16 cellular contexts compared by ENCODE assay signal in the genomic region with DNA sequence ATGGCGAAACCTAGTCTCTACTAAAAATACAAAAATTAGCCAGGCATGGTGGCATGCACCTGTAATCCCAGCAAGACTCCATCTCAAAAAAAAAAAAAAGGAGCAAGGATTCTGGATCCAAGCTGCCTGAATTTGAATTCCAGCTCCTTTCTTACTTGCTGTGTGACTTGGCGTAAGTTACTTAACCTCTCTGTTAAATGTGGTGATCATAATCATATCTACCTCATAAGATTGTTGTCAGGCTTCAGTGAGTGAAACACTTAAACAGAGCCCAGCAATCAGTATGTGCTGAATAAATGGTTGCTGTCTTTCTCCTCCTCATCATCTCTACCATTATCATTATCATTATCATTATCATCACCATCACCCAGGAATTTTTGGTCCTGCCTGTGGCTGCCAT. TPM values are rescaled to one million over a fixed set of nuclear protein-coding genes. Genes with fewer than 3 reads are reported as not detected.
A peak's percentile ranks its signal among the peaks of the same experiment; 100 is the strongest.
DNase-seq lines count a peak whose midpoint lies in the region; ATAC-seq, FAIRE-seq and TF ChIP-seq lines count a peak whose summit lies in the region.
"Had no signal": no experiment of that assay in that cellular context is flagged by ENCODE, and none has a peak within 500 bp of the region (broad histone marks: within the 10 kb centered on the region; RNA-seq: fewer than 3 reads in every experiment).

No MANE protein-coding gene starts in this region.

- no peaks in the 10 kb centered on the region for H3K79me2 ChIP-seq in K562 (ENCODE audit: control insufficient read depth, insufficient read depth, low read length)

- BruUV-seq in K562 (replicated peaks; lab: Mats Ljungman, UMichigan) = no TSS peak

- POLR2A ChIA-PET in HEK293 (lab: Yijun Ruan, JAX) (interaction anchor here (0.6 kb wide), 1 partner anchor 150 kb away, joined by 4 read pairs; no protein-coding TSS in a partner anchor), K562 (lab: Yijun Ruan, JAX) (no interaction called here)

- no peak for DNase-seq in heart right ventricle
- no peak for DNase-seq in Right ventricle myocardium inferior (ENCODE audit: missing footprints)
- no peak for DNase-seq in K562 (ENCODE audit: extremely low read depth in 1 of 4, low spot score in 3 of 4)
- no peak for DNase-seq in occipital lobe (lab: John Stamatoyannopoulos, UW)
- DNase-seq in LoVo (ENCODE audit: low spot score) = no peak
- DNase-seq: ACHN; Calu3; CD4-positive, alpha-beta T cell; DMS 273 treated with DMSO at 0.1 percent for 48 hours; H7 had no signal

- FAIRE-seq in K562 (lab: Jason Lieb, UNC) = no peak
- FAIRE-seq: GM18507 had no signal

- H3K9ac ChIP-seq in K562 (ENCODE audit: insufficient read depth in 1 of 2, low read depth in 2 of 2, low read length in 2 of 2) (no peak overlapping the region), skeletal muscle tissue (ENCODE audit: low read depth in 1 of 3, low read length in 3 of 3) (peak overlapping the region; percentile 82 to 96 (median 95))

- ATAC-seq in heart right ventricle (no peak), Right ventricle myocardium inferior (no peak), K562 (no peak)
- ATAC-seq: GM23338 had no signal

- H3K27me3 ChIP-seq in heart right ventricle (no peaks in the 10 kb centered on the region), K562 (ENCODE audit: control insufficient read depth in 2 of 2, insufficient read depth in 2 of 2, low read length in 2 of 2) (peaks cover 0 to under 1% of the 10 kb centered on the region in 2 experiments; a peak in 1 of 5 replicates), skeletal muscle tissue (ENCODE audit: control insufficient read depth in 3 of 3, insufficient read depth in 3 of 3, low read length in 3 of 3) (no peaks in the 10 kb centered on the region)
- H3K27me3 ChIP-seq: BLaER1 treated with 17β-estradiol and CSF1 and Interleukin-3, amounts not matched to agents 10 nM and 100 nM had no signal

- peaks cover 3 to 39% (median 21%) of the 10 kb centered on the region in 9 donors for H3K4me1 ChIP-seq in heart right ventricle
- no peaks in the 10 kb centered on the region for H3K4me1 ChIP-seq in HEK293 (ENCODE audit: control insufficient read depth, insufficient read depth, low read length)
- H3K4me1 ChIP-seq in K562 (replicated peaks in 1 of 2; ENCODE audit: control insufficient read depth in 2 of 2, insufficient read depth in 2 of 2, low read length in 2 of 2) = peaks cover 0 to 7% of the 10 kb centered on the region in 2 experiments; a peak in 3 of 5 replicates
- peaks cover 46 to 68% (median 46%) of the 10 kb centered on the region in 3 donors for H3K4me1 ChIP-seq in skeletal muscle tissue (ENCODE audit: control insufficient read depth in 3 of 3, insufficient read depth in 3 of 3, low read length in 3 of 3)

- intact Hi-C loops in heart right ventricle (cut with DNase I) (no loop called here), Right ventricle myocardium inferior (cut with DNase I) (no loop called here), K562 (cut with micrococcal nuclease) (no loop called here)

- H3K4me2 ChIP-seq in K562 (ENCODE audit: insufficient read depth, low read length) = no peak overlapping the region
- H3K4me2 ChIP-seq: GM23338 had no signal

- no peaks in the 10 kb centered on the region for H3K9me3 ChIP-seq in heart right ventricle
- no peaks in the 10 kb centered on the region for H3K9me3 ChIP-seq in HEK293 (ENCODE audit: control insufficient read depth, insufficient read depth, low read depth, low read length)
- no peaks in the 10 kb centered on the region for H3K9me3 ChIP-seq in K562 (replicated peaks; ENCODE audit: control insufficient read depth, insufficient read depth, low read depth, low read length)
- no peaks in the 10 kb centered on the region for H3K9me3 ChIP-seq in skeletal muscle tissue (ENCODE audit: control insufficient read depth in 3 of 3, low read length in 3 of 3)
- H3K9me3 ChIP-seq: BLaER1 treated with 17β-estradiol and CSF1 and Interleukin-3, amounts not matched to agents 10 nM and 100 nM had no signal

- TF ChIP-seq CTCF in heart right ventricle (IDR thresholded peaks at IDR 0.05) (no peak), HEK293 (tag by site-specific recombination; IDR thresholded peaks at IDR 0.05) (no peak), K562 (IDR thresholded peaks at IDR 0.05 in 2 of 3, conservative IDR thresholded peaks at IDR 0.05 in 1 of 3; ENCODE audit: insufficient read depth in 2 of 3, low read depth in 1 of 3, low read length in 3 of 3) (no peak)

- no peak for TF ChIP-seq POLR2A in K562 (conservative IDR thresholded peaks at IDR 0.05)

- TF ChIP-seq RAD21 in K562 (CRISPR knock-in tag; conservative IDR thresholded peaks at IDR 0.05 in 1 of 2, IDR thresholded peaks at IDR 0.05 in 1 of 2) = no peak

- H2AFZ ChIP-seq in K562 (ENCODE audit: low read depth, low read length) = no peak overlapping the region

- H3K27ac ChIP-seq in heart right ventricle = peak overlapping the region; percentile 84 to 94 (median 91)
- no peak overlapping the region for H3K27ac ChIP-seq in HEK293 (ENCODE audit: extremely low read depth, low read depth, low read length)
- H3K27ac ChIP-seq in K562 (ENCODE audit: extremely low read depth, low read depth, low read length) = no peak overlapping the region
- H3K27ac ChIP-seq in skeletal muscle tissue (ENCODE audit: low read depth, low read length) = peak overlapping the region; percentile 95

- 65 to 81% methylated on average over 2 of the region's 2 CpGs for WGBS in heart right ventricle, 2 donors
- 93% methylated on average over 2 of the region's 2 CpGs for WGBS in K562 (ENCODE audit: insufficient coverage, low coverage, missing lambda C conversion rate)

- CTCF ChIA-PET in HEK293 (lab: Yijun Ruan, JAX) = no interaction called here
- CTCF ChIA-PET in K562 (lab: Yijun Ruan, JAX; ENCODE audit: low intra/inter-chr PET ratio) = no interaction called here

- in situ Hi-C loops in K562 (cut with MboI) = loop anchor here (10.0 kb wide), 1 partner anchor 510 kb away; no protein-coding TSS in a partner anchor

- H3K4me3 ChIP-seq in heart right ventricle (peak overlapping the region; percentile 22 to 64 (median 54)), HEK293 (ENCODE audit: low read depth, low read length) (no peak overlapping the region), K562 (no peak overlapping the region), skeletal muscle tissue (ENCODE audit: low read length in 3 of 3) (peak overlapping the region; percentile 72 to 95 (median 77))
- H3K4me3 ChIP-seq: BLaER1 treated with 17β-estradiol and CSF1 and Interleukin-3, amounts not matched to agents 10 nM and 100 nM; GM23338 had no signal

- H3K36me3 ChIP-seq in heart right ventricle = peaks cover 0 to 25% (median 0%) of the 10 kb centered on the region in 9 donors
- H3K36me3 ChIP-seq in HEK293 (ENCODE audit: control insufficient read depth in 2 of 2, insufficient read depth in 1 of 2, low read length in 2 of 2) = no peaks in the 10 kb centered on the region
- H3K36me3 ChIP-seq in K562 (ENCODE audit: control insufficient read depth, insufficient read depth, low read length) = no peaks in the 10 kb centered on the region
- H3K36me3 ChIP-seq in skeletal muscle tissue (ENCODE audit: control insufficient read depth in 3 of 3, insufficient read depth in 3 of 3, low read length in 3 of 3) = peaks cover 20 to 58% (median 25%) of the 10 kb centered on the region in 3 donors
- H3K36me3 ChIP-seq: BLaER1 treated with 17β-estradiol and CSF1 and Interleukin-3, amounts not matched to agents 10 nM and 100 nM had no signal

- H3K9me1 ChIP-seq in K562 (ENCODE audit: control insufficient read depth, insufficient read depth, low read length) = no peaks in the 10 kb centered on the region

- no peak for TF ChIP-seq EP300 in K562 (IDR thresholded peaks at IDR 0.05; ENCODE audit: low read length)

- H4K20me1 ChIP-seq in K562 (replicated peaks; ENCODE audit: control insufficient read depth, insufficient read depth, low read length) = no peaks in the 10 kb centered on the region
- H4K20me1 ChIP-seq: BLaER1 treated with 17β-estradiol and CSF1 and Interleukin-3, amounts not matched to agents 10 nM and 100 nM had no signal

RNA-seq across cellular contexts. Expression of gene MB, which starts 2.7 kb away (rescaled TPM):
- over 10,000 TPM in 9 of 10 donors, 1,000 to 10,000 TPM in 1; 9,966 to 22,407 (median 14,751) TPM for total RNA-seq in heart right ventricle
- over 10,000 TPM in 1 of 2 donors, 1,000 to 10,000 TPM in 1; 8,931 to 10,284 TPM for polyA plus RNA-seq in heart right ventricle
- total RNA-seq in Right ventricle myocardium inferior = 17,829 TPM
- not detected in 2 replicates for total RNA-seq in K562 (2011; cell fraction: chromatin; rRNA removed; ENCODE audit: low replicate concordance)
- not detected in 2 replicates for total RNA-seq in K562 (2011; cell fraction: nucleolus; rRNA removed)
- total RNA-seq in K562 (2011; cell fraction: nucleoplasm; rRNA removed) = not detected in 2 replicates
- not detected in 2 replicates for total RNA-seq in K562 (2014; rRNA removed)
- total RNA-seq in K562 (2014; rRNA removed; fragmentation: Illumina TruSeq; extraction: Trizol) = not detected in 2 replicates
- total RNA-seq in K562 (2015; rRNA removed; fragmentation: Illumina TruSeq; extraction: Trizol) = not detected in 2 replicates
- not detected in 2 replicates for total RNA-seq in K562 (2021)
- not detected in 2 replicates for polyA plus RNA-seq in K562 (2011; rRNA removed)
- not detected in 2 replicates for polyA plus RNA-seq in K562 (2011; cell fraction: cytosol; rRNA removed)
- polyA plus RNA-seq in K562 (2011; cell fraction: nucleus; rRNA removed) = not detected in 2 replicates
- polyA plus RNA-seq in K562 (2012) = 0.42 TPM in 1 of 2 replicates, not detected in the other
- not detected in 2 replicates for polyA plus RNA-seq in K562 (2014; fragmentation: Illumina TruSeq; extraction: Trizol)
- not detected for polyA plus RNA-seq in K562 (2014; fragmentation: Nextera tagmentation; extraction: Ambion mirVana)
- not detected in 2 replicates for polyA plus RNA-seq in K562 (2014; rRNA removed)
- polyA minus RNA-seq in K562 (2011; rRNA and poly(A)+ RNA removed) = not detected in 2 replicates
- not detected in 2 replicates for polyA minus RNA-seq in K562 (2011; cell fraction: cytosol; rRNA and poly(A)+ RNA removed)
- polyA minus RNA-seq in K562 (2011; cell fraction: nucleus; rRNA and poly(A)+ RNA removed) = not detected in 2 replicates
- 84.5 TPM for total RNA-seq in skeletal muscle tissue
- total RNA-seq in occipital lobe = not detected
- total RNA-seq: Calu3; CD4-positive, alpha-beta T cell; GM23338; HT1080 had no signal
- polyA plus RNA-seq: GM23338 had no signal

RNA-seq across cellular contexts. Expression of gene APOL6, which starts 33.8 kb away (rescaled TPM):
- 10 to 100 TPM in 2 of 10 donors, 1 to 10 TPM in 8; 4.6 to 51.9 (median 8.7) TPM for total RNA-seq in heart right ventricle
- polyA plus RNA-seq in heart right ventricle = 1 to 10 TPM; 1.7 to 4.0 TPM
- 6.6 TPM for total RNA-seq in Right ventricle myocardium inferior
- total RNA-seq in K562 (2011; cell fraction: chromatin; rRNA removed; ENCODE audit: low replicate concordance) = 0.32 and 0.69 TPM in 2 replicates
- 0.33 and 0.39 TPM in 2 replicates for total RNA-seq in K562 (2011; cell fraction: nucleolus; rRNA removed)
- total RNA-seq in K562 (2011; cell fraction: nucleoplasm; rRNA removed) = 0.59 and 1.1 TPM in 2 replicates
- 0.73 and 0.82 TPM in 2 replicates for total RNA-seq in K562 (2014; rRNA removed)
- total RNA-seq in K562 (2014; rRNA removed; fragmentation: Illumina TruSeq; extraction: Trizol) = 1.2 and 1.3 TPM in 2 replicates
- 1.2 TPM in 2 replicates for total RNA-seq in K562 (2015; rRNA removed; fragmentation: Illumina TruSeq; extraction: Trizol)
- total RNA-seq in K562 (2021) = 1.1 TPM in 2 replicates
- polyA plus RNA-seq in K562 (2011; rRNA removed) = 0.24 and 0.32 TPM in 2 replicates
- 0.13 and 0.15 TPM in 2 replicates for polyA plus RNA-seq in K562 (2011; cell fraction: cytosol; rRNA removed)
- polyA plus RNA-seq in K562 (2011; cell fraction: nucleus; rRNA removed) = 0.13 and 0.18 TPM in 2 replicates
- polyA plus RNA-seq in K562 (2012) = 0.56 and 4.2 TPM in 2 replicates
- polyA plus RNA-seq in K562 (2014; fragmentation: Illumina TruSeq; extraction: Trizol) = 0.53 and 0.70 TPM in 2 replicates
- under 1 TPM; 0.29 to 0.39 TPM for polyA plus RNA-seq in K562 (2014; fragmentation: Nextera tagmentation; extraction: Ambion mirVana)
- polyA plus RNA-seq in K562 (2014; rRNA removed) = 0.42 and 0.45 TPM in 2 replicates
- 0.81 and 0.99 TPM in 2 replicates for polyA minus RNA-seq in K562 (2011; rRNA and poly(A)+ RNA removed)
- polyA minus RNA-seq in K562 (2011; cell fraction: cytosol; rRNA and poly(A)+ RNA removed) = 0.27 and 0.29 TPM in 2 replicates
- polyA minus RNA-seq in K562 (2011; cell fraction: nucleus; rRNA and poly(A)+ RNA removed) = 0.13 and 0.22 TPM in 2 replicates
- total RNA-seq in skeletal muscle tissue = 5.2 TPM
- total RNA-seq in occipital lobe = 2.2 TPM

Comparison
In these comparisons a context has a peak if more than half of its experiments do, and no peak if none do; other contexts are left out.
1. H3K27ac ChIP-seq: peak in heart right ventricle (10 of 10) and skeletal muscle tissue (single experiment); none in HEK293 (single experiment) and K562 (single experiment).
2. H3K4me3 ChIP-seq: peak in heart right ventricle (10 of 10) and skeletal muscle tissue (3 of 3); none in HEK293 (single experiment) and K562 (single experiment).
3. H3K9ac ChIP-seq: peak in skeletal muscle tissue (3 of 3); none in K562 (0 of 2).
4. RNA of gene MB, which starts 2.7 kb away (total RNA-seq): 17,829 TPM in Right ventricle myocardium inferior (single experiment) and 9,966 to 22,407 TPM in heart right ventricle; 84.5 TPM in skeletal muscle tissue (single experiment), not detected in occipital lobe (single experiment) and not detected in K562; every median in the first group is over 100 times any median in the second.